ENCODE assay signal across 14 cellular contexts in the genomic region with DNA sequence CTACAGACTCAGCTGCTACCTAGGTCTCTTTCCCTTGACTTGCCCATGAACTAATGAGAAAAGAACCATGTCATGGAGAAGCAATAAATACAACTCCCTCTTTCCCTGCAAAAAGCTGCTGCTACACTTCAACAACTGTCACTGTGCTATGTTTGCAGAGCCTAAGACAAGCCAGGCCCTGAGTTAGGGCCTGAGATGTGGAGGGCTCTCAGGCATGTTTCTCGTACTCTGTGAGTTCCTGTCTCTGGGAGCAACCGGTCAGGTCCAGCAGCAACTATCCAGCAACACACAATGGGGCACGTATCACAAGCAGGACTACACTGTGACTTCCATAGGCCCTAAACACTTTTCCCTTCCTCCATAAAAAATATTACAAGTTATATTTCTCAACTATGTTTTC.
"Had no signal": no experiment of that assay in that cellular context is flagged by ENCODE, and none has a peak within 500 bp of the region (broad histone marks: within the 10 kb centered on the region; RNA-seq: fewer than 3 reads in every experiment).

No MANE protein-coding gene starts in this region.

- FAIRE-seq: kidney had no signal

- H3K9me3 ChIP-seq: neutrophil, right lobe of liver had no signal

- H3K4me1 ChIP-seq: right lobe of liver had no signal

- H3K27me3 Mint-ChIP-seq: activated CD4-positive, alpha-beta memory T cell treated with anti-CD3 and anti-CD28 coated beads for 36 hours; stimulated activated memory B cell treated with anti-CD40 and anti-IgM and Interleukin-4, amounts not matched to agents 10 μg/mL and 1 μg/mL and 100 μg/mL, for 72 hours had no signal

- DNase-seq: activated CD4-positive, alpha-beta memory T cell treated with anti-CD3 and anti-CD28 coated beads for 36 hours; activated CD4-positive, CD25-positive, alpha-beta regulatory T cell treated with anti-CD3 and anti-CD28 coated beads, Interleukin-2, amount 50 U/mL, for 72 hours; activated effector memory CD4-positive, alpha-beta T cell treated with anti-CD3 and anti-CD28 coated beads, Interleukin-2, amount 50 U/mL, for 16 hours; activated T-cell treated with anti-CD3 and anti-CD28 coated beads, Interleukin-2, amount 50 U/mL, for 4 hours; brain microvascular endothelial cell; foreskin melanocyte; kidney; posterior cingulate gyrus; right lobe of liver; trophoblast cell had no signal

- H3K27me3 ChIP-seq: brain microvascular endothelial cell, neutrophil, right lobe of liver had no signal

- H3K9me3 Mint-ChIP-seq: activated CD4-positive, alpha-beta memory T cell treated with anti-CD3 and anti-CD28 coated beads for 36 hours; activated naive CD4-positive, alpha-beta T cell treated with anti-CD3 and anti-CD28 coated beads, Interleukin-2, amount 50 U/mL, for 72 hours; activated T-cell treated with anti-CD3 and anti-CD28 coated beads, Interleukin-2, amount 50 U/mL, for 4 hours; stimulated activated memory B cell treated with anti-CD40 and anti-IgM and Interleukin-4, amounts not matched to agents 10 μg/mL and 1 μg/mL and 100 μg/mL, for 72 hours; T-helper 2 cell treated with Interferon-gamma antibody and Interleukin-4, amounts not matched to agents 5 μg/mL and 100 μg/mL, for 36 hours had no signal

- H3K4me3 Mint-ChIP-seq: activated CD4-positive, alpha-beta memory T cell treated with anti-CD3 and anti-CD28 coated beads for 36 hours; activated T-cell treated with anti-CD3 and anti-CD28 coated beads, Interleukin-2, amount 50 U/mL, for 4 hours; stimulated activated memory B cell treated with anti-CD40 and anti-IgM and Interleukin-4, amounts not matched to agents 10 μg/mL and 1 μg/mL and 100 μg/mL, for 72 hours; T-helper 2 cell treated with Interferon-gamma antibody and Interleukin-4, amounts not matched to agents 5 μg/mL and 100 μg/mL, for 36 hours had no signal

- H3K27ac ChIP-seq: brain microvascular endothelial cell, neutrophil, right lobe of liver had no signal

- ATAC-seq: activated naive CD4-positive, alpha-beta T cell treated with anti-CD3 and anti-CD28 coated beads, Interleukin-2, amount 50 U/mL, for 72 hours; activated T-cell treated with anti-CD3 and anti-CD28 coated beads, Interleukin-2, amount 50 U/mL, for 4 hours; right lobe of liver; stimulated activated memory B cell treated with anti-CD40 and anti-IgM and Interleukin-4, amounts not matched to agents 10 μg/mL and 1 μg/mL and 100 μg/mL, for 72 hours had no signal

- H3K4me3 ChIP-seq: right lobe of liver had no signal

- H3K27ac Mint-ChIP-seq: activated CD4-positive, alpha-beta memory T cell treated with anti-CD3 and anti-CD28 coated beads for 36 hours; stimulated activated memory B cell treated with anti-CD40 and anti-IgM and Interleukin-4, amounts not matched to agents 10 μg/mL and 1 μg/mL and 100 μg/mL, for 72 hours; T-helper 2 cell treated with Interferon-gamma antibody and Interleukin-4, amounts not matched to agents 5 μg/mL and 100 μg/mL, for 36 hours had no signal
